In the genomic region with DNA sequence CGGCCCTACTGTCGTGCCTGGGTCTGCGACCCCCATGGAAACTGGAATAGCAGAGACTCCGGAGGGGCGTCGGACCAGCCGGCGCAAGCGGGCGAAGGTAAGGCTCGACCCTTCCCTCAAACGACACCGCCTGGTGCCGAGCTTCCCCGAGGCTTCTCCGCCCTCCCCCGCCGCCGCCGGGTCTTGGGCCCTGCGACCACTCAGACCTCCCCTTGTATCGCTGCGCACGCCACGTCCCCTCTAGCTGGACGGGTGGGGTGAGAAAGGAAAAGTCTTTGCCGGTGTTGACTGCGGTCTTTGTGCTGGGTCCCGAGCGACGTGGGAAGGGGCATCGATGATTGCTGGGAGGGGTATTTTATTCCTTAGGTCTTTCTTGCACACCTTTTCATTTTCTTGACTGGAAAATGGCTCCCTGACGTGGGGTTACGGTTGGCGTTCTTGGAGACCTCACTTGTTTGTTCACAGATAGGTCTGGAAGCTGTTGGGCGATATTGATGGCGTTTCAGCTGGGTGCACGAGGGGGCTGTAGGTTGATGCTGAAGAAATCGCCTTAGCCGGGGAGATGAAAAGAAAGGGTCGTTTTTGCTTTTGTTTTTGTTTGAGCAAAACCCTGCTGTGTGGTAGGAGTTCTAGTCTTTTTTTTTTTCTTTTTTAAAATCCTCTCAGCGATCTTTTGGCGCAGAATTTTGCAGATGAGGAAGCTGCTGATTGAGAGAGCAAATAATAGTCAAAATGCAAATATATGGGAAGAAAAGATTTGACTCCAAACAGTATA, we compare ENCODE assay signal across 8 cellular contexts. TPM values are rescaled to one million over a fixed set of nuclear protein-coding genes. Genes with fewer than 3 reads are reported as not detected.
DNase-seq lines count a peak whose midpoint lies in the region; ATAC-seq and TF ChIP-seq lines count a peak whose summit lies in the region.

No MANE protein-coding gene starts in this region.

- DNase-seq in NT2/D1 (ENCODE audit: low read depth, low spot score) (no peak), head of caudate nucleus (peak in 36 of 42 donors; percentile 6 to 54 (median 24)), ovary (peak in 4 of 5 donors; percentile 15 to 60 (median 35)), 8988T (no peak)
- DNase-seq in activated naive CD4-positive, alpha-beta T cell treated with anti-CD3 and anti-CD28 coated beads, Interleukin-2, amount 50 U/mL, for 16 hours = peak; percentile 28

- 0% methylated on average over 27 to 43 of the region's 43 CpGs for WGBS in ovary, 3 donors

- H3K9ac ChIP-seq in NT2/D1 (ENCODE audit: insufficient read length, low read depth) = peak overlapping the region; percentile 91

- no peak for TF ChIP-seq POLR2A in ovary (IDR thresholded peaks at IDR 0.05)

- no peak for TF ChIP-seq CTCF in 22Rv1 (IDR thresholded peaks at IDR 0.05)
- TF ChIP-seq CTCF in ovary (IDR thresholded peaks at IDR 0.05) = no peak

- peak overlapping the region; percentile 67 for H3K4me3 ChIP-seq in NT2/D1 (ENCODE audit: insufficient read length, low read depth)
- H3K4me3 ChIP-seq in ovary = peak overlapping the region; percentile 72

- no peak for TF ChIP-seq EP300 in ovary (IDR thresholded peaks at IDR 0.05)

- H3K9me3 ChIP-seq in NT2/D1 (ENCODE audit: insufficient read depth, low read length) (peaks cover 25% of the 10 kb centered on the region), ovary (no peaks in the 10 kb centered on the region)

- H3K27me3 ChIP-seq in NT2/D1 (ENCODE audit: insufficient read depth, insufficient read length) = no peaks in the 10 kb centered on the region
- H3K27me3 ChIP-seq in ovary = no peaks in the 10 kb centered on the region

- H3K36me3 ChIP-seq in NT2/D1 (ENCODE audit: insufficient read depth, insufficient read length, low read length) (no peaks in the 10 kb centered on the region), ovary (no peaks in the 10 kb centered on the region)

- peak; percentile 17 for ATAC-seq in GM18498 (IDR thresholded peaks at IDR 0.05; ENCODE audit: unreplicated experiment)
- peak; percentile 24 for ATAC-seq in HG02981 (IDR thresholded peaks at IDR 0.05; ENCODE audit: unreplicated experiment)

- H3K27ac ChIP-seq in 22Rv1 = peak overlapping the region; percentile 75
- peak overlapping the region; percentile 90 to 92 for H3K27ac ChIP-seq in ovary

- H3K4me1 ChIP-seq in NT2/D1 (ENCODE audit: insufficient read depth, insufficient read length) = no peaks in the 10 kb centered on the region
- H3K4me1 ChIP-seq in ovary (ENCODE audit: insufficient read depth) = peaks cover 4% of the 10 kb centered on the region

- intact Hi-C loops in head of caudate nucleus (cut with DNase I) (no loop called here), ovary (cut with DNase I) (no loop called here)

RNA-seq across cellular contexts. Expression of a gene that starts 0.8 kb away (rescaled TPM):
- total RNA-seq in ovary = 10 to 100 TPM; 56.1 to 76.1 (median 65.7) TPM
- polyA plus RNA-seq in ovary = 10 to 100 TPM; 45.7 to 69.5 TPM

RNA-seq across cellular contexts. Expression of a gene that starts 4.4 kb away (rescaled TPM):
- total RNA-seq in ovary = not detected
- polyA plus RNA-seq in ovary = not detected

RNA-seq across cellular contexts. Expression of a gene that starts 47.4 kb away (rescaled TPM):
- not detected for total RNA-seq in ovary
- not detected for polyA plus RNA-seq in ovary

Comparison
In these comparisons a context has a peak if more than half of its experiments do, and no peak if none do; other contexts are left out.
1. DNase-seq: peak in activated naive CD4-positive, alpha-beta T cell treated with anti-CD3 and anti-CD28 coated beads, Interleukin-2, amount 50 U/mL, for 16 hours (single experiment), head of caudate nucleus (36 of 42) and ovary (4 of 5); none in NT2/D1 (single experiment) and 8988T (single experiment).